Comparison of ENCODE assay signal across 8 cellular contexts in genomic region chr9:137459601-137460362, GRCh38. TPM values are rescaled to one million over a fixed set of nuclear protein-coding genes. Genes with fewer than 3 reads are reported as not detected.
DNase-seq lines count a peak whose midpoint lies in the region; ATAC-seq and TF ChIP-seq lines count a peak whose summit lies in the region.

No MANE protein-coding gene starts in this region.

- peaks cover 20% of the 10 kb centered on the region for H3K79me1 ChIP-seq in neuronal stem cell (ENCODE audit: low read depth, low read length)

- H3K18ac ChIP-seq in neuronal stem cell (ENCODE audit: low read length) = peak overlapping the region; percentile 78

- peak overlapping the region; percentile 90 for H2BK12ac ChIP-seq in neuronal stem cell (ENCODE audit: low read length)

- H2BK120ac ChIP-seq in neuronal stem cell (ENCODE audit: low read depth, low read length) = no peak overlapping the region

- no CpG with 5 or more reads among the region's 15 CpGs for WGBS in neuronal stem cell (ENCODE audit: extremely low coverage in 2 of 2, insufficient read length in 2 of 2, insufficient replicate concordance in 1 of 2), 2 donors

- ATAC-seq in HG03442 (IDR thresholded peaks at IDR 0.05; ENCODE audit: unreplicated experiment) = no peak

- 0 out of 22 replicates have a peak, but pooled peaks cover 0 to 5% (median 0%) of the 10 kb centered on the region in 11 experiments for H3K9me3 ChIP-seq in BLaER1 treated with 17β-estradiol and CSF1 and Interleukin-3, amounts not matched to agents 10 nM and 100 nM (replicated peaks in 1 of 11)
- no peaks in the 10 kb centered on the region for H3K9me3 ChIP-seq in Peyer's patch
- H3K9me3 ChIP-seq in neuronal stem cell (replicated peaks in 1 of 2; ENCODE audit: control insufficient read depth in 2 of 2, insufficient read depth in 1 of 2, low read depth in 1 of 2, low read length in 2 of 2) = peaks cover 0 to 2% of the 10 kb centered on the region in 2 donors

- TF ChIP-seq CTCF in Peyer's patch (IDR thresholded peaks at IDR 0.05) (no peak), epithelial cell of proximal tubule (conservative IDR thresholded peaks at IDR 0.05; ENCODE audit: low read depth, low read length) (no peak)

- TF ChIP-seq POLR2A in Peyer's patch (IDR thresholded peaks at IDR 0.05) = peak in 1 of 2 donors; percentile 5

- peak overlapping the region; percentile 93 for H3K4ac ChIP-seq in neuronal stem cell (ENCODE audit: low read length)

- peak overlapping the region; percentile 90 for H2AK5ac ChIP-seq in neuronal stem cell (ENCODE audit: low read depth, low read length)

- H2AFZ ChIP-seq in neuronal stem cell (ENCODE audit: low read length) = peak overlapping the region; percentile 99

- peak overlapping the region; percentile 69 to 85 (median 80); a peak in 19 of 20 replicates for H3K4me3 ChIP-seq in BLaER1 treated with 17β-estradiol and CSF1 and Interleukin-3, amounts not matched to agents 10 nM and 100 nM
- H3K4me3 ChIP-seq in Peyer's patch = peak overlapping the region; percentile 62 to 87 (median 76)
- H3K4me3 ChIP-seq in epithelial cell of proximal tubule (ENCODE audit: low read depth, low read length) = peak overlapping the region; percentile 77
- H3K4me3 ChIP-seq in neuronal stem cell (ENCODE audit: low read length in 2 of 2) = peak overlapping the region in 1 of 2 donors; percentile 81

- H3K23ac ChIP-seq in neuronal stem cell (ENCODE audit: low read depth, low read length, poor library complexity) = peak overlapping the region; percentile 69

- H3K27me3 ChIP-seq in BLaER1 treated with 17β-estradiol and CSF1 and Interleukin-3, amounts not matched to agents 10 nM and 100 nM = peaks cover 0 to 14% (median 12%) of the 10 kb centered on the region in 11 experiments; a peak in 14 of 22 replicates
- no peaks in the 10 kb centered on the region for H3K27me3 ChIP-seq in Peyer's patch
- peaks cover 0 to 6% (median 0%) of the 10 kb centered on the region in 3 experiments for H3K27me3 ChIP-seq in neuronal stem cell (ENCODE audit: control insufficient read depth in 3 of 3, insufficient read depth in 3 of 3, low read depth in 1 of 3, low read length in 3 of 3)

- H3K4me2 ChIP-seq in BLaER1 treated with 17β-estradiol and CSF1 and Interleukin-3, amounts not matched to agents 10 nM and 100 nM = peak overlapping the region; percentile 97 to 100 (median 100)
- H3K4me2 ChIP-seq in neuronal stem cell (ENCODE audit: insufficient read depth, low read length, poor library complexity, severe bottlenecking) = peak overlapping the region; percentile 97

- H2BK5ac ChIP-seq in neuronal stem cell (ENCODE audit: low read length) = peak overlapping the region; percentile 16

- H4K20me1 ChIP-seq in BLaER1 treated with 17β-estradiol and CSF1 and Interleukin-3, amounts not matched to agents 10 nM and 100 nM = peaks cover 0 to 55% (median 39%) of the 10 kb centered on the region in 11 experiments; a peak in 19 of 22 replicates

- H3K14ac ChIP-seq in neuronal stem cell (ENCODE audit: low read length) = peak overlapping the region; percentile 14

- H4K8ac ChIP-seq in neuronal stem cell (ENCODE audit: low read depth, low read length) = peak overlapping the region; percentile 70

- H3K4me1 ChIP-seq in BLaER1 treated with 17β-estradiol and CSF1 and Interleukin-3, amounts not matched to agents 10 nM and 100 nM = peaks cover 57 to 80% (median 76%) of the 10 kb centered on the region in 10 experiments
- H3K4me1 ChIP-seq in Peyer's patch (peaks cover 8 to 43% (median 29%) of the 10 kb centered on the region in 4 donors), neuronal stem cell (ENCODE audit: control insufficient read depth in 2 of 2, insufficient read depth in 1 of 2, low read depth in 1 of 2, low read length in 2 of 2) (peaks cover 11 to 14% of the 10 kb centered on the region in 2 donors)

- peak overlapping the region; percentile 77 to 90 (median 86) for H3K9ac ChIP-seq in BLaER1 treated with 17β-estradiol and CSF1 and Interleukin-3, amounts not matched to agents 10 nM and 100 nM
- no peak overlapping the region for H3K9ac ChIP-seq in neuronal stem cell (ENCODE audit: low read depth, low read length, poor library complexity)

- DNase-seq in Peyer's patch (no peak), epithelial cell of proximal tubule (ENCODE audit: low read depth) (no peak), neuronal stem cell (ENCODE audit: low spot score) (no peak), dedifferentiated amniotic fluid mesenchymal stem cell (ENCODE audit: extremely low spot score) (no peak), A172 (ENCODE audit: low spot score) (no peak), T1000 (lab: John Stamatoyannopoulos, UW) (no peak)

- peak overlapping the region; percentile 32 to 87 (median 80); a peak in 20 of 22 replicates for H3K27ac ChIP-seq in BLaER1 treated with 17β-estradiol and CSF1 and Interleukin-3, amounts not matched to agents 10 nM and 100 nM
- H3K27ac ChIP-seq in Peyer's patch (peak overlapping the region; percentile 70 to 95 (median 76)), neuronal stem cell (replicated peaks; ENCODE audit: low read length) (no peak overlapping the region)

- H3K36me3 ChIP-seq in BLaER1 treated with 17β-estradiol and CSF1 and Interleukin-3, amounts not matched to agents 10 nM and 100 nM = peaks cover 0 to 25% (median 14%) of the 10 kb centered on the region in 11 experiments; a peak in 14 of 22 replicates
- peaks cover 0 to 15% (median 0%) of the 10 kb centered on the region in 3 donors for H3K36me3 ChIP-seq in Peyer's patch
- H3K36me3 ChIP-seq in neuronal stem cell (replicated peaks in 1 of 2; ENCODE audit: control insufficient read depth in 2 of 2, insufficient read depth in 2 of 2, low read length in 2 of 2) = peaks cover 19 to 31% of the 10 kb centered on the region in 2 donors

- H4K91ac ChIP-seq in neuronal stem cell (ENCODE audit: low read depth, low read length, poor library complexity) = no peak overlapping the region

- H2BK15ac ChIP-seq in neuronal stem cell (ENCODE audit: low read length) = peak overlapping the region; percentile 100

RNA-seq across cellular contexts. Expression of gene NSMF, which starts 0.6 kb away (rescaled TPM):
- total RNA-seq in Peyer's patch (100 to 1,000 TPM in 3 of 4 donors, 10 to 100 TPM in 1; 47.0 to 135 (median 117) TPM), epithelial cell of proximal tubule (33.2 and 62.7 TPM in 2 replicates)
- polyA plus RNA-seq in neuronal stem cell (2013, experiment 1 of 2) = 46.8 TPM
- 45.0 TPM for polyA plus RNA-seq in neuronal stem cell (2013, experiment 2 of 2)
- total RNA-seq in A172 (2014; rRNA removed; shearing (Covaris generic)) = 45.1 and 46.4 TPM in 2 replicates

RNA-seq across cellular contexts. Expression of gene ENTPD8, which starts 18.6 kb away (rescaled TPM):
- total RNA-seq in Peyer's patch (100 to 1,000 TPM in 2 of 4 donors, 10 to 100 TPM in 2; 26.4 to 143 (median 104) TPM), epithelial cell of proximal tubule (not detected in 2 replicates)
- polyA plus RNA-seq in neuronal stem cell (2013, experiment 1 of 2) = 0.03 TPM
- polyA plus RNA-seq in neuronal stem cell (2013, experiment 2 of 2) = 0.04 TPM
- total RNA-seq in A172 (2014; rRNA removed; shearing (Covaris generic)) = 0.83 and 0.98 TPM in 2 replicates

RNA-seq across cellular contexts. Expression of gene NOXA1, which starts 36.6 kb away (rescaled TPM):
- total RNA-seq in Peyer's patch = 10 to 100 TPM; 28.2 to 37.3 (median 33.2) TPM
- total RNA-seq in epithelial cell of proximal tubule = 0.14 and 2.1 TPM in 2 replicates
- 0.61 TPM for polyA plus RNA-seq in neuronal stem cell (2013, experiment 1 of 2)
- 0.64 TPM for polyA plus RNA-seq in neuronal stem cell (2013, experiment 2 of 2)
- 1.7 and 3.3 TPM in 2 replicates for total RNA-seq in A172 (2014; rRNA removed; shearing (Covaris generic))

RNA-seq across cellular contexts. Expression of gene EXD3, which starts 36.8 kb away (rescaled TPM):
- total RNA-seq in Peyer's patch = 10 to 100 TPM; 38.7 to 82.4 (median 61.6) TPM
- 4.1 and 29.2 TPM in 2 replicates for total RNA-seq in epithelial cell of proximal tubule
- 21.1 TPM for polyA plus RNA-seq in neuronal stem cell (2013, experiment 1 of 2)
- 19.9 TPM for polyA plus RNA-seq in neuronal stem cell (2013, experiment 2 of 2)
- 3.4 and 9.9 TPM in 2 replicates for total RNA-seq in A172 (2014; rRNA removed; shearing (Covaris generic))

Comparison
In these comparisons a context has a peak if more than half of its experiments do, and no peak if none do; other contexts are left out.
1. RNA of gene ENTPD8, which starts 18.6 kb away (total RNA-seq): 26.4 to 143 TPM in Peyer's patch; 0.83 to 0.98 TPM in A172 and not detected in epithelial cell of proximal tubule; every median in the first group is over 10 times any median in the second.